Comparison of ENCODE assay signal across 8 cellular contexts in the genomic region with DNA sequence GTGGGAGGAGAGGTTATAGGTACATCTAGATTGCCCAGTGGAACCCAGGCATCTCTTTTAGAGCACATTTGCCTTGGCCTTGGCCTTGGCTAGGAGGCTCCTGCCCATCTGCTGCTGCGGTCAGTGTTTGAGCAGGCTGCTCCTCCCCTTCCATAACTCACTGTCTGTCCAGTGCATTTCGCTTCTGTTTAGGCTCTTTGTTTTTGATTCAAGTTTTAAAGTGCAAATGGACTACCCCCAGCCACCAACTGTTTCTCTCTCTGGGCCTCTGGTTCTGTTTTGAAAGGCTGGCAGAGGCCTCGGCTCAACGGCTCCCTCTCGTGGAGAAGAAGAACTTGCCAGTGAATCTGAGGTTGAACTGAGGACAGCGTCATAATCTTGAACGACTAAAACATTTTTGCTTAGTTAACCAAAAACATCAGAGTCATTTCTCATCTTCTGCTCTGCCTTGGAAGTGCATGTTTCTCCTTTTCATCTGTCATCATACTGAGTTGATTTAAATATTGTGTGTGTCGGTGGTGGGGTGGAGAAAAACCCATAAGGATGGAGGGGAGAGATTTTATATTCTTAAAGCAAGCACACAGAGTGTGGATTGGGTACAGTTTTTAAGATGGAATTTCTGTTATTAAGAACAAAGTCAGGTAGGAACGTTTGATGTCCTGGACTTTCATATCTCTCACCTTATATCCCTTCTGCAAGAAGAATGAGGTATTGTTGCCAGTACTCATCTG.
DNase-seq lines count a peak whose midpoint lies in the region; ATAC-seq and TF ChIP-seq lines count a peak whose summit lies in the region.

No MANE protein-coding gene starts in this region.

- in situ Hi-C loops in gastrocnemius medialis (cut with MboI; ENCODE audit: low sequenced_read_pairs in 4 of 4) = loop anchor here in 2 of 4 donors (5.0 to 25.0 kb wide), 4 partner anchors 229 to 1279 kb away; no protein-coding TSS in a partner anchor

- no peak overlapping the region for H3K4me3 ChIP-seq in Karpas-422 (ENCODE audit: low read length)
- no peak overlapping the region for H3K4me3 ChIP-seq in ascending aorta
- H3K4me3 ChIP-seq in right atrium auricular region = no peak overlapping the region
- no peak overlapping the region for H3K4me3 ChIP-seq in gastrocnemius medialis

- no peak for TF ChIP-seq POLR2A in gastrocnemius medialis (IDR thresholded peaks at IDR 0.05)

- no peaks in the 10 kb centered on the region for H3K9me3 Mint-ChIP-seq in T-helper 2 cell treated with Interferon-gamma antibody and Interleukin-4, amounts not matched to agents 5 μg/mL and 100 μg/mL, for 36 hours

- H3K27ac ChIP-seq in Karpas-422 (ENCODE audit: low read length) (no peak overlapping the region), ascending aorta (no peak overlapping the region), right atrium auricular region (peak overlapping the region; percentile 25 to 37), gastrocnemius medialis (peak overlapping the region; percentile 55 to 73 (median 69))

- peak overlapping the region; percentile 41 for H3K27ac Mint-ChIP-seq in T-helper 2 cell treated with Interferon-gamma antibody and Interleukin-4, amounts not matched to agents 5 μg/mL and 100 μg/mL, for 36 hours

- H3K27me3 ChIP-seq in Karpas-422 (ENCODE audit: low read length) = no peaks in the 10 kb centered on the region
- H3K27me3 ChIP-seq in ascending aorta = no peaks in the 10 kb centered on the region
- H3K27me3 ChIP-seq in right atrium auricular region = no peaks in the 10 kb centered on the region
- H3K27me3 ChIP-seq in gastrocnemius medialis = no peaks in the 10 kb centered on the region

- peaks cover 32% of the 10 kb centered on the region for H3K36me3 Mint-ChIP-seq in T-helper 2 cell treated with Interferon-gamma antibody and Interleukin-4, amounts not matched to agents 5 μg/mL and 100 μg/mL, for 36 hours (ENCODE audit: low read depth)

- H4K20me1 ChIP-seq in Karpas-422 (ENCODE audit: insufficient read depth, low read depth, low read length) = 0 out of 2 replicates have a peak, but pooled peaks cover 5% of the 10 kb centered on the region

- no peaks in the 10 kb centered on the region for H3K9me2 ChIP-seq in Karpas-422 (replicated peaks; ENCODE audit: insufficient read depth, low read length)

- ATAC-seq in gastrocnemius medialis (peak; percentile 42 to 56), GM18502 (IDR thresholded peaks at IDR 0.05; ENCODE audit: poor library complexity, unreplicated experiment) (no peak), HG02759 (IDR thresholded peaks at IDR 0.05; ENCODE audit: unreplicated experiment) (no peak)

- H3K4me2 ChIP-seq in Karpas-422 (ENCODE audit: low read depth, low read length, poor library complexity, severe bottlenecking) = no peak overlapping the region

- intact Hi-C loops in ascending aorta (cut with DNase I) (loop anchor here (5.0 kb wide), 2 partner anchors 49 to 131 kb away; no protein-coding TSS in a partner anchor), gastrocnemius medialis (cut with DNase I; ENCODE audit: low total_unique reads) (loop anchor here (2.0 to 10.0 kb wide), 4 partner anchors 49 to 1279 kb away; a partner anchor contains a TSS)

- peaks cover 26% of the 10 kb centered on the region for H3K4me1 Mint-ChIP-seq in T-helper 2 cell treated with Interferon-gamma antibody and Interleukin-4, amounts not matched to agents 5 μg/mL and 100 μg/mL, for 36 hours (ENCODE audit: low read depth)

- H3K9me3 ChIP-seq in Karpas-422 (ENCODE audit: low read length) (no peaks in the 10 kb centered on the region), ascending aorta (no peaks in the 10 kb centered on the region), right atrium auricular region (no peaks in the 10 kb centered on the region), gastrocnemius medialis (no peaks in the 10 kb centered on the region)

- H3K36me3 ChIP-seq in Karpas-422 (ENCODE audit: insufficient read depth, low read length) (no peaks in the 10 kb centered on the region), ascending aorta (peaks cover 20 to 23% of the 10 kb centered on the region in 2 donors), right atrium auricular region (peaks cover 21% of the 10 kb centered on the region), gastrocnemius medialis (peaks cover 0 to 26% of the 10 kb centered on the region in 2 donors)

- H3K4me3 Mint-ChIP-seq in T-helper 2 cell treated with Interferon-gamma antibody and Interleukin-4, amounts not matched to agents 5 μg/mL and 100 μg/mL, for 36 hours = peak overlapping the region; percentile 16

- DNase-seq in GF-D8 (lab: John Stamatoyannopoulos, UW) (peak; percentile 9), Karpas-422 (peak; percentile 71), ascending aorta (ENCODE audit: low spot score in 2 of 2) (peak in 1 of 2 donors; percentile 81), right atrium auricular region (ENCODE audit: low spot score) (peak; percentile 88), gastrocnemius medialis (peak; percentile 59 to 77)
- DNase-seq in T-helper 2 cell treated with Interferon-gamma antibody and Interleukin-4, amounts not matched to agents 5 μg/mL and 100 μg/mL, for 36 hours (ENCODE audit: low spot score) = peak; percentile 66

- no peaks in the 10 kb centered on the region for H3K79me2 ChIP-seq in Karpas-422 (ENCODE audit: low read length)

- H3K9ac ChIP-seq in Karpas-422 (ENCODE audit: low read length) = no peak overlapping the region

- H3K27me3 Mint-ChIP-seq in T-helper 2 cell treated with Interferon-gamma antibody and Interleukin-4, amounts not matched to agents 5 μg/mL and 100 μg/mL, for 36 hours (ENCODE audit: low read depth) = no peaks in the 10 kb centered on the region

- no peak overlapping the region for H2AFZ ChIP-seq in Karpas-422 (ENCODE audit: low read length)

- H3K4me1 ChIP-seq in Karpas-422 (ENCODE audit: low read length) (no peaks in the 10 kb centered on the region), ascending aorta (peaks cover 0 to 2% of the 10 kb centered on the region in 2 donors), right atrium auricular region (peaks cover 0 to 35% of the 10 kb centered on the region in 2 donors), gastrocnemius medialis (peaks cover 38 to 45% of the 10 kb centered on the region in 2 donors)

- TF ChIP-seq CTCF in ascending aorta (IDR thresholded peaks at IDR 0.05) (peak; percentile 77 to 91 (median 86)), right atrium auricular region (IDR thresholded peaks at IDR 0.05) (peak; percentile 92 to 95), gastrocnemius medialis (IDR thresholded peaks at IDR 0.05 in 4 of 5, conservative IDR thresholded peaks at IDR 0.05 in 1 of 5) (peak; percentile 86 to 94 (median 93))

Comparison
In these comparisons a context has a peak if more than half of its experiments do, and no peak if none do; other contexts are left out.
1. H3K27ac ChIP-seq: peak in right atrium auricular region (2 of 2) and gastrocnemius medialis (4 of 4); none in Karpas-422 (single experiment) and ascending aorta (0 of 2).
2. ATAC-seq: peak in gastrocnemius medialis (2 of 2); none in GM18502 (single experiment) and HG02759 (single experiment).
3. Peak in every context shown above with its lines, with median percentiles within 50 percentile points of each other: CTCF ChIP-seq.